ENCODE assay signal across 15 cellular contexts in genomic region chr14:46964378-46964777, GRCh38.
DNase-seq lines count a peak whose midpoint lies in the region; ATAC-seq, FAIRE-seq and TF ChIP-seq lines count a peak whose summit lies in the region.
"Had no signal": no experiment of that assay in that cellular context is flagged by ENCODE, and none has a peak within 500 bp of the region (broad histone marks: within the 10 kb centered on the region; RNA-seq: fewer than 3 reads in every experiment).

No MANE protein-coding gene starts in this region.

- H3K36me3 Mint-ChIP-seq in glutamatergic neuron (ENCODE audit: unreplicated experiment): no peaks in the 10 kb centered on the region
- H3K36me3 Mint-ChIP-seq: CD14-positive monocyte; CD8-positive, alpha-beta memory T cell had no signal

- TF ChIP-seq CTCF in liver (IDR thresholded peaks at IDR 0.05; ENCODE audit: low read depth, low read length, missing input control): no peak
- TF ChIP-seq CTCF in HepG2 (CRISPR knock-in tag; IDR thresholded peaks at IDR 0.05): no peak
- no peak for TF ChIP-seq CTCF in lower lobe of right lung (IDR thresholded peaks at IDR 0.05)
- TF ChIP-seq CTCF in glutamatergic neuron (IDR thresholded peaks at IDR 0.05; ENCODE audit: partially characterized antibody, unreplicated experiment): no peak

- no TSS peak for BruUV-seq in HepG2 (replicated peaks; lab: Mats Ljungman, UMichigan)

- H3K9me3 Mint-ChIP-seq in glutamatergic neuron (ENCODE audit: unreplicated experiment): peaks cover 1% of the 10 kb centered on the region
- H3K9me3 Mint-ChIP-seq: H9 had no signal

- no peak overlapping the region for H3K9ac ChIP-seq in liver (ENCODE audit: low read depth in 1 of 2, low read length in 2 of 2)
- no peak overlapping the region for H3K9ac ChIP-seq in HepG2 (ENCODE audit: insufficient read depth, low read depth, low read length)

- H4K20me1 ChIP-seq in HepG2 (ENCODE audit: insufficient read depth, low read length): no peaks in the 10 kb centered on the region

- H3K4me2 ChIP-seq in HepG2 (ENCODE audit: low read depth, low read length): no peak overlapping the region

- CTCF ChIA-PET in HepG2 (lab: Yijun Ruan, JAX; ENCODE audit: low intra/inter-chr PET ratio, low total read pairs): no interaction called here

- no peaks in the 10 kb centered on the region for H3K79me2 ChIP-seq in HepG2 (ENCODE audit: insufficient read depth, low read length)

- TF ChIP-seq EP300 in HepG2 (IDR thresholded peaks at IDR 0.05; ENCODE audit: low read depth in 2 of 2, low read length in 2 of 2) (no peak), HepG2 (CRISPR knock-in tag; IDR thresholded peaks at IDR 0.05; ENCODE audit: borderline replicate concordance) (no peak)

- H2AFZ ChIP-seq in HepG2 (ENCODE audit: low read length): no peak overlapping the region

- H3K4me3 ChIP-seq in liver (ENCODE audit: low read depth in 1 of 3, low read length in 3 of 3) (no peak overlapping the region), HepG2 (replicated peaks in 1 of 3; ENCODE audit: insufficient read depth in 1 of 3, low read depth in 2 of 3, low read length in 3 of 3) (no peak overlapping the region), lower lobe of right lung (no peak overlapping the region), small intestine (ENCODE audit: low read depth in 1 of 2, low read length in 2 of 2) (no peak overlapping the region)

- no peak overlapping the region for H3K4me3 Mint-ChIP-seq in glutamatergic neuron (ENCODE audit: unreplicated experiment)
- H3K4me3 Mint-ChIP-seq: CD14-positive monocyte; CD8-positive, alpha-beta memory T cell; H9 had no signal

- H3K4me1 Mint-ChIP-seq in glutamatergic neuron (ENCODE audit: low read depth, unreplicated experiment): no peaks in the 10 kb centered on the region
- H3K4me1 Mint-ChIP-seq: CD14-positive monocyte; CD8-positive, alpha-beta memory T cell; H9 had no signal

- H3K27me3 ChIP-seq in liver (ENCODE audit: control insufficient read depth in 4 of 4, insufficient read depth in 4 of 4, low read length in 3 of 4) (no peaks in the 10 kb centered on the region), HepG2 (ENCODE audit: control insufficient read depth in 1 of 2, insufficient read depth in 2 of 2, low read length in 2 of 2) (no peaks in the 10 kb centered on the region), lower lobe of right lung (ENCODE audit: low read depth) (no peaks in the 10 kb centered on the region), small intestine (ENCODE audit: control insufficient read depth in 2 of 2, insufficient read depth in 2 of 2, low read length in 2 of 2) (no peaks in the 10 kb centered on the region)

- ATAC-seq in HepG2 (no peak), lower lobe of right lung (peak; percentile 87 to 96)

- H3K4me1 ChIP-seq in liver (ENCODE audit: control insufficient read depth in 4 of 4, insufficient read depth in 4 of 4, low read length in 3 of 4) (peaks cover 0 to 5% (median 3%) of the 10 kb centered on the region in 4 donors), HepG2 (ENCODE audit: insufficient read depth, low read length) (no peaks in the 10 kb centered on the region), lower lobe of right lung (no peaks in the 10 kb centered on the region), small intestine (ENCODE audit: control insufficient read depth in 2 of 2, insufficient read depth in 1 of 2, low read depth in 1 of 2, low read length in 1 of 2) (no peaks in the 10 kb centered on the region)

- no peak overlapping the region for H3K27ac ChIP-seq in liver (ENCODE audit: low read depth in 1 of 2, low read length in 2 of 2)
- H3K27ac ChIP-seq in HepG2 (ENCODE audit: extremely low read length, insufficient read depth, low read length): no peak overlapping the region
- no peak overlapping the region for H3K27ac ChIP-seq in lower lobe of right lung
- no peak overlapping the region for H3K27ac ChIP-seq in small intestine (ENCODE audit: low read depth in 1 of 2, low read length in 1 of 2)
- H3K27ac ChIP-seq: 22Rv1 had no signal

- TF ChIP-seq POLR2A in HepG2 (IDR thresholded peaks at IDR 0.05; ENCODE audit: insufficient read depth in 1 of 2, low read depth in 2 of 2, low read length in 2 of 2): no peak

- no peak overlapping the region for H3K27ac Mint-ChIP-seq in glutamatergic neuron (ENCODE audit: unreplicated experiment)
- H3K27ac Mint-ChIP-seq: CD14-positive monocyte; CD8-positive, alpha-beta memory T cell; H9 had no signal

- H3K27me3 Mint-ChIP-seq in glutamatergic neuron (ENCODE audit: unreplicated experiment): no peaks in the 10 kb centered on the region
- H3K27me3 Mint-ChIP-seq: CD8-positive, alpha-beta memory T cell had no signal

- WGBS in liver: 31% methylated on average over 3 of the region's 3 CpGs
- 2% methylated on average over 3 of the region's 3 CpGs for WGBS in HepG2 (ENCODE audit: low lambda C conversion rate)
- 13 to 48% (median 23%) methylated on average over 3 of the region's 3 CpGs for WGBS in small intestine, 3 donors

- TF ChIP-seq RAD21 in liver (IDR thresholded peaks at IDR 0.05) (peak in 1 of 2 donors; percentile 15), HepG2 (CRISPR knock-in tag; IDR thresholded peaks at IDR 0.05) (no peak)

- no peaks in the 10 kb centered on the region for H3K36me3 ChIP-seq in liver (ENCODE audit: control insufficient read depth in 4 of 4, insufficient read depth in 3 of 4, low read depth in 1 of 4, low read length in 3 of 4)
- H3K36me3 ChIP-seq in HepG2 (replicated peaks in 1 of 2; ENCODE audit: control insufficient read depth in 1 of 2, insufficient read depth in 2 of 2, low read length in 2 of 2): no peaks in the 10 kb centered on the region
- no peaks in the 10 kb centered on the region for H3K36me3 ChIP-seq in lower lobe of right lung
- no peaks in the 10 kb centered on the region for H3K36me3 ChIP-seq in small intestine (ENCODE audit: control insufficient read depth in 2 of 2, insufficient read depth in 2 of 2, low read length in 2 of 2)

- H3K9me3 ChIP-seq in liver (ENCODE audit: control insufficient read depth in 4 of 4, low read length in 3 of 4) (no peaks in the 10 kb centered on the region), HepG2 (ENCODE audit: low read length) (peaks cover 4% of the 10 kb centered on the region; the same call in 1 of the 2 replicates), lower lobe of right lung (no peaks in the 10 kb centered on the region), small intestine (ENCODE audit: control insufficient read depth, low read depth) (no peaks in the 10 kb centered on the region)

- intact Hi-C loops in HepG2 (cut with micrococcal nuclease; ENCODE audit: unreplicated experiment) (no loop called here), lower lobe of right lung (cut with DNase I) (no loop called here)

- in situ Hi-C loops in HepG2 (cut with HindIII; ENCODE audit: extremely low pct_ligation_motif_present, low pct_unique_long_range_greater_than_20kb): no loop called here

- FAIRE-seq in HepG2 (lab: Jason Lieb, UNC) (no peak), small intestine (lab: Jason Lieb, UNC) (no peak)

- POLR2A ChIA-PET in HepG2 (lab: Yijun Ruan, JAX): no interaction called here

- DNase-seq in HepG2 (ENCODE audit: low spot score) (no peak), lower lobe of right lung (no peak), small intestine (peak; percentile 0), kidney tubule cell (ENCODE audit: low spot score) (no peak), glutamatergic neuron (no peak), COR-L47 (lab: John Stamatoyannopoulos, UW) (no peak)
- DNase-seq in NK-92 treated with Interleukin-12 subunit alpha and Interleukin-12 subunit beta, amount 100 ng/mL, for 24 hours (lab: John Stamatoyannopoulos, UW): no peak
- DNase-seq: CD8-positive, alpha-beta memory T cell; DMS53; GF-D8; GOT3; H9 had no signal

TF ChIP-seq in liver, 16 proteins besides CTCF, POLR2A, EP300 and RAD21 (continues in another document):
- TF ChIP-seq SP1 (IDR thresholded peaks at IDR 0.05): peak; percentile 44

TF ChIP-seq in HepG2, 621 proteins besides CTCF, POLR2A, EP300 and RAD21:
- TF ChIP-seq GTF3A (CRISPR knock-in tag; conservative IDR thresholded peaks at IDR 0.05): no peak
- TF ChIP-seq ZNF615 (CRISPR knock-in tag; IDR thresholded peaks at IDR 0.05; ENCODE audit: borderline replicate concordance): no peak
- no peak for TF ChIP-seq ZMYM3 (CRISPR knock-in tag; IDR thresholded peaks at IDR 0.05)
- TF ChIP-seq GPN1 (CRISPR knock-in tag; IDR thresholded peaks at IDR 0.05; ENCODE audit: borderline replicate concordance): no peak
- no peak for TF ChIP-seq SRSF9 (IDR thresholded peaks at IDR 0.05; ENCODE audit: borderline replicate concordance, insufficient read depth, low read depth, low read length, poor library complexity, severe bottlenecking)
- no peak for TF ChIP-seq ZNF800 (CRISPR knock-in tag; IDR thresholded peaks at IDR 0.05)
- TF ChIP-seq ZNF570 (CRISPR knock-in tag; IDR thresholded peaks at IDR 0.05; ENCODE audit: borderline replicate concordance): no peak
- no peak for TF ChIP-seq ZNF232 (CRISPR knock-in tag; IDR thresholded peaks at IDR 0.05; ENCODE audit: borderline replicate concordance)
- TF ChIP-seq GLI4 (CRISPR knock-in tag; IDR thresholded peaks at IDR 0.05; ENCODE audit: borderline replicate concordance): no peak
- TF ChIP-seq MTA3 (CRISPR knock-in tag; IDR thresholded peaks at IDR 0.05): no peak
- TF ChIP-seq ZNF296 (CRISPR knock-in tag; conservative IDR thresholded peaks at IDR 0.05): no peak
